Comparison of ENCODE assay signal across 9 cellular contexts in genomic region chr19:2290441-2291184, GRCh38. TPM values are rescaled to one million over a fixed set of nuclear protein-coding genes. Genes with fewer than 3 reads are reported as not detected.
DNase-seq lines count a peak whose midpoint lies in the region; ATAC-seq and TF ChIP-seq lines count a peak whose summit lies in the region.
"Had no signal": no experiment of that assay in that cellular context is flagged by ENCODE, and none has a peak within 500 bp of the region (broad histone marks: within the 10 kb centered on the region; RNA-seq: fewer than 3 reads in every experiment).

No MANE protein-coding gene starts in this region.

- H3K79me2 ChIP-seq in hepatocyte, result no peaks in the 10 kb centered on the region

- H3K27ac ChIP-seq in Peyer's patch (peak overlapping the region; percentile 49 to 97 (median 82)), hepatocyte (no peak overlapping the region), stomach smooth muscle (ENCODE audit: low read length) (no peak overlapping the region)

- peak overlapping the region; percentile 80 for H3K4me2 ChIP-seq in hepatocyte

- no peak for TF ChIP-seq CTCF in Peyer's patch (IDR thresholded peaks at IDR 0.05)
- no peak for TF ChIP-seq CTCF in hepatocyte (IDR thresholded peaks at IDR 0.05; ENCODE audit: poor library complexity)

- peaks cover 0 to 28% of the 10 kb centered on the region in 2 donors for H3K27me3 ChIP-seq in Peyer's patch
- peaks cover 85% of the 10 kb centered on the region for H3K27me3 ChIP-seq in hepatocyte
- peaks cover 24 to 37% of the 10 kb centered on the region in 2 donors for H3K27me3 ChIP-seq in stomach smooth muscle (ENCODE audit: control insufficient read depth in 1 of 2, insufficient read depth in 2 of 2, low read length in 2 of 2)

- H4K20me1 ChIP-seq in hepatocyte (ENCODE audit: insufficient read depth, poor library complexity, severe bottlenecking), result peaks cover 3% of the 10 kb centered on the region

- H3K4me3 ChIP-seq in Peyer's patch (peak overlapping the region; percentile 47 to 84 (median 59)), hepatocyte (no peak overlapping the region), stomach smooth muscle (ENCODE audit: low read length in 2 of 2) (peak overlapping the region; percentile 27 to 64)

- TF ChIP-seq POLR2A in Peyer's patch (IDR thresholded peaks at IDR 0.05), result no peak

- H3K9me2 ChIP-seq in hepatocyte (replicated peaks; ENCODE audit: insufficient read depth), result no peaks in the 10 kb centered on the region

- H3K9me3 ChIP-seq in Peyer's patch, result no peaks in the 10 kb centered on the region
- H3K9me3 ChIP-seq in hepatocyte (ENCODE audit: low read depth), result no peaks in the 10 kb centered on the region
- H3K9me3 ChIP-seq in stomach smooth muscle (ENCODE audit: control insufficient read depth in 2 of 2, low read length in 2 of 2), result no peaks in the 10 kb centered on the region

- 6% methylated on average over 81 of the region's 82 CpGs for WGBS in hepatocyte (ENCODE audit: low lambda C conversion rate, missing lambda C conversion rate)

- no peaks in the 10 kb centered on the region for H3K36me3 ChIP-seq in Peyer's patch
- H3K36me3 ChIP-seq in hepatocyte (replicated peaks; ENCODE audit: insufficient read depth, low read depth), result no peaks in the 10 kb centered on the region
- no peaks in the 10 kb centered on the region for H3K36me3 ChIP-seq in stomach smooth muscle (ENCODE audit: control insufficient read depth in 2 of 2, insufficient read depth in 2 of 2, low read length in 2 of 2)

- H3K9ac ChIP-seq in stomach smooth muscle (ENCODE audit: low read length in 2 of 2), result no peak overlapping the region

- DNase-seq in activated CD4-positive, alpha-beta T cell treated with anti-CD3 and anti-CD28 coated beads, Interleukin-2, amount 50 U/mL, for 1 hour, result peak; percentile 25
- DNase-seq in activated CD4-positive, alpha-beta T cell treated with anti-CD3 and anti-CD28 coated beads for 1 hour, result no peak
- DNase-seq in Peyer's patch, result peak in 2 of 3 donors; percentile 59 to 65
- no peak for DNase-seq in hepatocyte (ENCODE audit: low spot score)
- DNase-seq in amygdala (lab: John Stamatoyannopoulos, UW), result no peak
- no peak for DNase-seq in GOT3 (lab: John Stamatoyannopoulos, UW)

- H2AFZ ChIP-seq in hepatocyte, result no peak overlapping the region

- H3K4me1 ChIP-seq in Peyer's patch (peaks cover 0 to 47% (median 30%) of the 10 kb centered on the region in 4 donors), hepatocyte (ENCODE audit: insufficient read depth) (peaks cover 15% of the 10 kb centered on the region), stomach smooth muscle (ENCODE audit: control insufficient read depth, insufficient read depth, low read length) (peaks cover 36% of the 10 kb centered on the region)

- ATAC-seq in HG03159 (IDR thresholded peaks at IDR 0.05; ENCODE audit: unreplicated experiment), result no peak

RNA-seq across cellular contexts. Expression of gene PEAK3, which starts 8.6 kb away (rescaled TPM):
- total RNA-seq in Peyer's patch (1 to 10 TPM; 1.2 to 5.8 (median 2.6) TPM), hepatocyte (not detected in 2 replicates)
- 0.15 and 0.57 TPM in 2 replicates for polyA plus RNA-seq in hepatocyte
- total RNA-seq: Daoy had no signal

RNA-seq across cellular contexts. Expression of gene LINGO3, which starts 17.3 kb away (rescaled TPM):
- 1 to 10 TPM in 1 of 4 donors, under 1 TPM in 1, not detected in 2; 0.54 to 5.0 TPM for total RNA-seq in Peyer's patch
- total RNA-seq in hepatocyte, result not detected in 2 replicates
- not detected in 2 replicates for polyA plus RNA-seq in hepatocyte

RNA-seq across cellular contexts. Expression of gene JSRP1, which starts 34.4 kb away (rescaled TPM):
- total RNA-seq in Peyer's patch, result not detected
- total RNA-seq in hepatocyte, result 0.30 TPM in 1 of 2 replicates, not detected in the other
- polyA plus RNA-seq in hepatocyte, result 0.91 and 0.93 TPM in 2 replicates

RNA-seq across cellular contexts. Expression of gene LSM7, which starts 37.8 kb away (rescaled TPM):
- total RNA-seq in Peyer's patch (100 to 1,000 TPM in 2 of 4 donors, 10 to 100 TPM in 2; 59.8 to 152 (median 109) TPM), hepatocyte (162 and 190 TPM in 2 replicates)
- polyA plus RNA-seq in hepatocyte, result 150 and 151 TPM in 2 replicates

RNA-seq across cellular contexts. Expression of gene SPPL2B, which starts 37.9 kb away (rescaled TPM):
- total RNA-seq in Peyer's patch (100 to 1,000 TPM; 196 to 448 (median 270) TPM), hepatocyte (27.4 and 40.9 TPM in 2 replicates)
- 87.7 and 135 TPM in 2 replicates for polyA plus RNA-seq in hepatocyte

Comparison
In these comparisons a context has a peak if more than half of its experiments do, and no peak if none do; other contexts are left out.
1. DNase-seq: peak in activated CD4-positive, alpha-beta T cell treated with anti-CD3 and anti-CD28 coated beads, Interleukin-2, amount 50 U/mL, for 1 hour (single experiment) and Peyer's patch (2 of 3); none in activated CD4-positive, alpha-beta T cell treated with anti-CD3 and anti-CD28 coated beads for 1 hour (single experiment), hepatocyte (single experiment), amygdala (0 of 56) and GOT3 (single experiment).
2. H3K27ac ChIP-seq: peak in Peyer's patch (4 of 4); none in hepatocyte (single experiment) and stomach smooth muscle (single experiment).